ENCODE assay signal across 9 cellular contexts in the genomic region with DNA sequence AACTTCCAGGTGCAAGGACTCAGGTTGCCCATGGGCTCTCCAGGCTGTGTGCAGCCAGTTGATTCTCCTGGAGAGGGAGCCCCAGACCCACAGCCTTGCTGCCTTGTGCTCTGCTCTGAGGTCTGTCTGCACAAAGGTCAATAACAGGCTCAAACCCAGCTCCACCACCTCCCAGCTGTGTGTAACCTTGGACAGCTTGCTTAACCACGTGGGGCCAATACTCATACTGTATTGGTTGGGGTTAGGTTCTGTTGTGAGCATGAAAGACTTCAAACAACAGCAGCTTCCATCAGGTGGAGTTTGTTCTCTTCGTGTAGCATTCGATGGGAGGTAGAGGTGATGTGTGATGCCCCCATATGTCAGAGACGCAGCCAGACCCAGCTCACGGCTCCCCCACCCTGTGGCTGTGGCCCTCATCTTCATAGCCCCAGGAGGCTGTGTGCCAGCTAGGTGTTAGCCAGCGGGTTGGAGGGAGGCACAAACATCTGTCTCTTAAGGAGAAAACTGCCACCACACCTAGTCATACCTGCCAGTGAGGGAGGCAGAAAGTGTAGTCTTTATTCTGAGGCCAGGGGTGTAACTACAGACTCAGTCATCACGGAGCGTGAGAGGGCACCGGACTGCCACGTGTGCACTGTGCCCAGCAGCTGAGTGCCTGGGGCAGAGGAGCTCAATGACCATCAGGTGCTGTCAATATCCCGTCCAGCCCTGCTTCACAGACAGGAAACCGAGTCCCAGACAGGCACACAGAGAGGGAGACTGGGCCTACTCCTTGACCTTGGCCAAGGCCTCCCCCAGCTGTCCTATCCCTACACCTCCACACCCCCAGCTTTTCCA. TPM values are rescaled to one million over a fixed set of nuclear protein-coding genes. Genes with fewer than 3 reads are reported as not detected.
DNase-seq lines count a peak whose midpoint lies in the region; ATAC-seq and TF ChIP-seq lines count a peak whose summit lies in the region.
"Had no signal": no experiment of that assay in that cellular context is flagged by ENCODE, and none has a peak within 500 bp of the region (broad histone marks: within the 10 kb centered on the region; RNA-seq: fewer than 3 reads in every experiment).

No MANE protein-coding gene starts in this region.

- H3K27me3 ChIP-seq in OCI-LY3 (ENCODE audit: low read depth, low read length), result no peaks in the 10 kb centered on the region

- peaks cover 0 to 2% of the 10 kb centered on the region in 2 donors for H3K36me3 Mint-ChIP-seq in activated T-cell treated with anti-CD3 and anti-CD28 coated beads, Interleukin-2, amount 50 U/mL, for 72 hours (ENCODE audit: insufficient read depth in 2 of 2)
- H3K36me3 Mint-ChIP-seq in glutamatergic neuron (ENCODE audit: unreplicated experiment), result peaks cover 19% of the 10 kb centered on the region
- no peaks in the 10 kb centered on the region for H3K36me3 Mint-ChIP-seq in type B pancreatic cell
- H3K36me3 Mint-ChIP-seq: CD4-positive, alpha-beta memory T cell had no signal

- H2AFZ ChIP-seq in OCI-LY3 (ENCODE audit: low read depth, low read length), result no peak overlapping the region

- TF ChIP-seq CTCF in OCI-LY3 (IDR thresholded peaks at IDR 0.05; ENCODE audit: low read depth, low read length) (peak; percentile 70), glutamatergic neuron (IDR thresholded peaks at IDR 0.05; ENCODE audit: partially characterized antibody, unreplicated experiment) (peak; percentile 19), type B pancreatic cell (conservative IDR thresholded peaks at IDR 0.05) (peak; percentile 51)

- no peak for DNase-seq in activated T-cell treated with anti-CD3 and anti-CD28 coated beads, Interleukin-2, amount 50 U/mL, for 72 hours
- DNase-seq in activated T-cell treated with anti-CD3 and anti-CD28 coated beads for 4 hours, result no peak
- DNase-seq in glutamatergic neuron, result peak; percentile 63
- DNase-seq in type B pancreatic cell (ENCODE audit: extremely low spot score, unreplicated experiment), result no peak
- no peak for DNase-seq in NCI-H345 treated with DMSO at 0.1 percent for 48 hours (lab: John Stamatoyannopoulos, UW; ENCODE audit: unreplicated experiment)
- DNase-seq: CD4-positive, alpha-beta memory T cell had no signal

- peak; percentile 50 to 53 for ATAC-seq in activated T-cell treated with anti-CD3 and anti-CD28 coated beads, Interleukin-2, amount 50 U/mL, for 72 hours (replicated peaks in 1 of 2)
- ATAC-seq in HG03025 (IDR thresholded peaks at IDR 0.05; ENCODE audit: low FRiP score, unreplicated experiment) (no peak), HG03457 (IDR thresholded peaks at IDR 0.05; ENCODE audit: unreplicated experiment) (no peak)

- H3K9me3 Mint-ChIP-seq in activated T-cell treated with anti-CD3 and anti-CD28 coated beads, Interleukin-2, amount 50 U/mL, for 72 hours, result no peaks in the 10 kb centered on the region
- H3K9me3 Mint-ChIP-seq in glutamatergic neuron (ENCODE audit: unreplicated experiment), result peaks cover 13% of the 10 kb centered on the region
- peaks cover 5% of the 10 kb centered on the region for H3K9me3 Mint-ChIP-seq in type B pancreatic cell
- H3K9me3 Mint-ChIP-seq: CD4-positive, alpha-beta memory T cell had no signal

- H4K20me1 ChIP-seq in OCI-LY3 (ENCODE audit: insufficient read depth, low read length), result no peaks in the 10 kb centered on the region

- no peak overlapping the region for H3K4me3 Mint-ChIP-seq in activated T-cell treated with anti-CD3 and anti-CD28 coated beads, Interleukin-2, amount 50 U/mL, for 72 hours
- H3K4me3 Mint-ChIP-seq in glutamatergic neuron (ENCODE audit: unreplicated experiment), result no peak overlapping the region
- H3K4me3 Mint-ChIP-seq in type B pancreatic cell, result no peak overlapping the region
- H3K4me3 Mint-ChIP-seq: CD4-positive, alpha-beta memory T cell had no signal

- no peaks in the 10 kb centered on the region for H3K27me3 Mint-ChIP-seq in activated T-cell treated with anti-CD3 and anti-CD28 coated beads, Interleukin-2, amount 50 U/mL, for 72 hours (ENCODE audit: low read depth)
- H3K27me3 Mint-ChIP-seq in glutamatergic neuron (ENCODE audit: unreplicated experiment) (peaks cover 6% of the 10 kb centered on the region), type B pancreatic cell (no peaks in the 10 kb centered on the region)
- H3K27me3 Mint-ChIP-seq: CD4-positive, alpha-beta memory T cell had no signal

- no peaks in the 10 kb centered on the region for H3K9me3 ChIP-seq in OCI-LY3 (ENCODE audit: insufficient read depth, low read length)

- no peak overlapping the region for H3K4me3 ChIP-seq in OCI-LY3 (ENCODE audit: low read length)

- H3K79me2 ChIP-seq in OCI-LY3 (ENCODE audit: low read length), result no peaks in the 10 kb centered on the region

- H3K36me3 ChIP-seq in OCI-LY3 (replicated peaks; ENCODE audit: low read depth, low read length), result no peaks in the 10 kb centered on the region

- no peaks in the 10 kb centered on the region for H3K4me1 Mint-ChIP-seq in activated T-cell treated with anti-CD3 and anti-CD28 coated beads, Interleukin-2, amount 50 U/mL, for 72 hours (ENCODE audit: low read depth)
- H3K4me1 Mint-ChIP-seq in glutamatergic neuron (ENCODE audit: low read depth, unreplicated experiment) (peaks cover 12% of the 10 kb centered on the region), type B pancreatic cell (ENCODE audit: unreplicated experiment) (peaks cover 12% of the 10 kb centered on the region)
- H3K4me1 Mint-ChIP-seq: CD4-positive, alpha-beta memory T cell had no signal

- no peak overlapping the region for H3K4me2 ChIP-seq in OCI-LY3 (ENCODE audit: low read length)

- H3K4me1 ChIP-seq in OCI-LY3 (ENCODE audit: low read length), result no peaks in the 10 kb centered on the region

- no peak overlapping the region for H3K9ac ChIP-seq in OCI-LY3 (ENCODE audit: low read length)

- no peak overlapping the region for H3K27ac ChIP-seq in OCI-LY3 (ENCODE audit: low read length)

- H3K27ac Mint-ChIP-seq in activated T-cell treated with anti-CD3 and anti-CD28 coated beads, Interleukin-2, amount 50 U/mL, for 72 hours, result no peak overlapping the region
- peak overlapping the region; percentile 55 for H3K27ac Mint-ChIP-seq in glutamatergic neuron (ENCODE audit: unreplicated experiment)
- H3K27ac Mint-ChIP-seq in type B pancreatic cell, result peak overlapping the region; percentile 36
- H3K27ac Mint-ChIP-seq: CD4-positive, alpha-beta memory T cell had no signal

RNA-seq across cellular contexts. Expression of gene POLD2, which starts 8.0 kb away (rescaled TPM):
- 100 to 1,000 TPM; 101 to 138 TPM for total RNA-seq in activated T-cell treated with anti-CD3 and anti-CD28 coated beads, Interleukin-2, amount 50 U/mL, for 72 hours
- total RNA-seq in glutamatergic neuron (ENCODE audit: unreplicated experiment) (71.2 TPM), type B pancreatic cell (ENCODE audit: low replicate concordance) (122 and 142 TPM in 2 replicates)

RNA-seq across cellular contexts. Expression of gene MYL7, which starts 9.7 kb away (rescaled TPM):
- total RNA-seq in activated T-cell treated with anti-CD3 and anti-CD28 coated beads, Interleukin-2, amount 50 U/mL, for 72 hours, result not detected
- total RNA-seq in glutamatergic neuron (ENCODE audit: unreplicated experiment) (7.6 TPM), type B pancreatic cell (ENCODE audit: low replicate concordance) (1.6 and 2.5 TPM in 2 replicates)
- total RNA-seq: CD4-positive, alpha-beta memory T cell had no signal

RNA-seq across cellular contexts. Expression of gene AEBP1, which starts 27.2 kb away (rescaled TPM):
- total RNA-seq in activated T-cell treated with anti-CD3 and anti-CD28 coated beads, Interleukin-2, amount 50 U/mL, for 72 hours, result 10 to 100 TPM; 18.1 to 18.4 TPM
- total RNA-seq in glutamatergic neuron (ENCODE audit: unreplicated experiment), result 35.4 TPM
- 5.0 and 64.1 TPM in 2 replicates for total RNA-seq in type B pancreatic cell (ENCODE audit: low replicate concordance)

RNA-seq across cellular contexts. Expression of gene POLM, which starts 49.1 kb away (rescaled TPM):
- total RNA-seq in activated T-cell treated with anti-CD3 and anti-CD28 coated beads, Interleukin-2, amount 50 U/mL, for 72 hours, result 10 to 100 TPM; 40.2 to 46.0 TPM
- total RNA-seq in glutamatergic neuron (ENCODE audit: unreplicated experiment) (28.8 TPM), type B pancreatic cell (ENCODE audit: low replicate concordance) (25.2 and 27.2 TPM in 2 replicates)

RNA-seq across cellular contexts. Expression of gene GCK, which starts 57.8 kb away (rescaled TPM):
- total RNA-seq in activated T-cell treated with anti-CD3 and anti-CD28 coated beads, Interleukin-2, amount 50 U/mL, for 72 hours, result 1 to 10 TPM in 1 of 2 donors, under 1 TPM in 1; 0.67 to 1.3 TPM
- total RNA-seq in glutamatergic neuron (ENCODE audit: unreplicated experiment) (43.9 TPM), type B pancreatic cell (ENCODE audit: low replicate concordance) (5.6 and 6.7 TPM in 2 replicates)

Comparison
In these comparisons a context has a peak if more than half of its experiments do, and no peak if none do; other contexts are left out.
1. ATAC-seq: peak in activated T-cell treated with anti-CD3 and anti-CD28 coated beads, Interleukin-2, amount 50 U/mL, for 72 hours (2 of 2); none in HG03025 (single experiment) and HG03457 (single experiment).
2. CTCF ChIP-seq: peak in every context shown above with its lines; median percentile 70 in OCI-LY3; 51 in type B pancreatic cell; 19 in glutamatergic neuron.